In the genomic region with DNA sequence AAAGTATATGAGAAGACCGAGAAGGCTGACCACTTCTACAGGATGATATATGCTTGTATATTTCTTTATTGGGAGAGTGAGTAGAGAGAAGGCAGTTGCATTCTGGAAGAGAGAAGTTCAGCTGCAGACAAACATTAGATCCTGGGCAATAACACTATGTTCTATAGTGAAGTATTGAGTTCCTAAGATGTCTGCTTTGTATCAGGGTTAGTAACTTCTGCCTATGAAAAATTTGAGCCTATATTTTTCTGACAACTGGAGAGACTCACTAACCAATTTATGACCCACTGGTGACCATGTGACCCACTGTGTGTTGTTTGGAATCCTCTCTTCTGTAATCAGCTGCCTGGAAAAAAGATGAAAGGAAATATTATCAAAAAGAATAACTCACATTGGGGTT, we compare ENCODE assay signal across 23 cellular contexts.
"Had no signal": no experiment of that assay in that cellular context is flagged by ENCODE, and none has a peak within 500 bp of the region (broad histone marks: within the 10 kb centered on the region; RNA-seq: fewer than 3 reads in every experiment).

No MANE protein-coding gene starts in this region.

- ATAC-seq: gastrocnemius medialis; left lobe of liver; natural killer cell; right lobe of liver; stimulated activated naive CD8-positive, alpha-beta T cell treated with anti-CD3 and anti-CD28 coated beads, Interleukin-15, amount 100 ng/mL, for 72 hours had no signal

- H3K9me3 Mint-ChIP-seq: natural killer cell; neural progenitor cell; stimulated activated naive CD8-positive, alpha-beta T cell treated with anti-CD3 and anti-CD28 coated beads, Interleukin-15, amount 100 ng/mL, for 72 hours had no signal

- H2AFZ ChIP-seq: neural progenitor cell, parathyroid adenoma had no signal

- DNase-seq: dorsolateral prefrontal cortex; effector CD4-positive, alpha-beta T cell; foreskin fibroblast; gastrocnemius medialis; head of caudate nucleus; kidney; mesendoderm; natural killer cell; right lobe of liver; small intestine; stimulated activated CD4-positive, alpha-beta T cell treated with anti-CD3 and anti-CD28 coated beads, Interleukin-15, amount 100 ng/mL, for 24 hours; stimulated activated CD4-positive, alpha-beta T cell treated with anti-CD3 and anti-CD28 coated beads, Interleukin-2, amount 100 ng/mL, for 48 hours; stimulated activated naive CD4-positive, alpha-beta T cell; stimulated activated naive CD8-positive, alpha-beta T cell treated with anti-CD3 and anti-CD28 coated beads, Interleukin-15, amount 100 ng/mL, for 72 hours; thyroid gland; trophoblast cell had no signal

- H3K9me3 ChIP-seq: gastrocnemius medialis, right lobe of liver, suprapubic skin, thyroid gland, vagina had no signal

- H3K4me1 ChIP-seq: gastrocnemius medialis, parathyroid adenoma, right lobe of liver, thyroid gland, vagina had no signal

- H3K36me3 Mint-ChIP-seq: natural killer cell, neural progenitor cell had no signal

- H3K36me3 ChIP-seq: gastrocnemius medialis, neural progenitor cell, suprapubic skin, thyroid gland, vagina had no signal

- H3K27ac ChIP-seq: dorsolateral prefrontal cortex, gastrocnemius medialis, neural progenitor cell, parathyroid adenoma, right lobe of liver, thyroid gland, vagina had no signal

- H3K27ac Mint-ChIP-seq: natural killer cell; neural progenitor cell; progenitor cell of endocrine pancreas; stimulated activated naive CD8-positive, alpha-beta T cell treated with anti-CD3 and anti-CD28 coated beads, Interleukin-15, amount 100 ng/mL, for 72 hours had no signal

- H3K27me3 ChIP-seq: dorsolateral prefrontal cortex, gastrocnemius medialis, neural progenitor cell, right lobe of liver, suprapubic skin, thyroid gland, vagina had no signal

- H3K79me2 ChIP-seq: parathyroid adenoma had no signal

- H3K27me3 Mint-ChIP-seq: stimulated activated naive CD8-positive, alpha-beta T cell treated with anti-CD3 and anti-CD28 coated beads, Interleukin-15, amount 100 ng/mL, for 72 hours had no signal

- H3K4me3 Mint-ChIP-seq: natural killer cell; neural progenitor cell; stimulated activated naive CD8-positive, alpha-beta T cell treated with anti-CD3 and anti-CD28 coated beads, Interleukin-15, amount 100 ng/mL, for 72 hours had no signal

- H3K4me1 Mint-ChIP-seq: natural killer cell; neural progenitor cell; stimulated activated naive CD8-positive, alpha-beta T cell treated with anti-CD3 and anti-CD28 coated beads, Interleukin-15, amount 100 ng/mL, for 72 hours had no signal

- H3K4me3 ChIP-seq: dorsolateral prefrontal cortex, gastrocnemius medialis, lung, neural progenitor cell, right lobe of liver, suprapubic skin, thyroid gland, vagina had no signal
